30 cellular contexts compared by ENCODE assay signal in the genomic region with DNA sequence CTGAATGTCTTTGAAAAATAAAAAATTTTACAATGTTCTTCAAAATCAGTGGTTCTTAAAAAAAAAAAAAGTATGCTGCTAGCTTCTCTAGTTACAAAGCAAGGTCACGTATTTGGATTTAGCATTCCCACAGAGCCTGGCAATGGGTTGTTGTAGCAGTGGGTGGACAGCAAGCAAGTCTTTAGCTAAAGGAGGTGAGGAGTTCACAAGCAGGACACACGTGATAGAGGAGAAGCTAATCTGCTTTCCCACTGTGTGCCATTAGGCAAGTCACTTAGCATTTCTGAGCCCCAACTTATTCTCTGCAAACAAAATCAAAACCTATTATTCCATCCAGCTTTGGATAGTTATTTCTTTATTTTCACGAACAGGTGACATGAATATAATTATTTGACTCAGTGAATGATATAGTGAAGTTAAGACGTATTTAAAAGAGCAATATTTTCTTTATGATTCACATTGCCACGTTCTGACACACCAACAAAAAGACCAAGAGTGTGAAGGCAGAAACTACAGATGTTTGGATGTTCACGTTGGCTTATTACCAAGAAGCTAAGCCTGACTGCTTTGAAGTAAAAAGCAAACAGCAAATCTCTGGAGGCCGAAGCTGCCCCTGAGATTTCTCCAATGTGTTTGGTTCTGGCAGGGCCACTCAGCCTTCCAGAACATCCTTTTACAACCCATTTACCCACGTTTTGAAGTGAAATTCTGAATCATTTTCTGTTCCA.
DNase-seq lines count a peak whose midpoint lies in the region; ATAC-seq and TF ChIP-seq lines count a peak whose summit lies in the region.
"Had no signal": no experiment of that assay in that cellular context is flagged by ENCODE, and none has a peak within 500 bp of the region (broad histone marks: within the 10 kb centered on the region; RNA-seq: fewer than 3 reads in every experiment).

No MANE protein-coding gene starts in this region.

- ATAC-seq in GM23338 (peak; percentile 66), GM18517 (IDR thresholded peaks at IDR 0.05; ENCODE audit: unreplicated experiment) (no peak)
- ATAC-seq: activated CD4-positive, CD25-positive, alpha-beta regulatory T cell treated with anti-CD3 and anti-CD28 coated beads, Interleukin-2, amount 50 U/mL, for 24 hours; activated CD8-positive, alpha-beta memory T cell treated with anti-CD3 and anti-CD28 coated beads, Interleukin-2, amount 10 ng/mL, durations not matched to agents 7 days and 5 days; activated T-cell treated with anti-CD3 and anti-CD28 coated beads, Interleukin-2, amount 50 U/mL, for 4 hours; body of pancreas; CD8-positive, alpha-beta T cell; HCT116; lower lobe of right lung; natural killer cell treated with Interleukin-12 subunit alpha and Interleukin-12 subunit beta and Interleukin-15 and Interleukin-18, amount 100 ng/mL, for 72 hours; Panc1 had no signal

- no peaks in the 10 kb centered on the region for H3K9me3 ChIP-seq in neuronal stem cell (replicated peaks in 1 of 2; ENCODE audit: control insufficient read depth in 2 of 2, insufficient read depth in 1 of 2, low read depth in 1 of 2, low read length in 2 of 2)
- H3K9me3 ChIP-seq: BE2C, body of pancreas, lower lobe of right lung, thoracic aorta, uterus had no signal

- H4K8ac ChIP-seq in neuronal stem cell (ENCODE audit: low read depth, low read length) = no peak overlapping the region

- H3K18ac ChIP-seq in neuronal stem cell (ENCODE audit: low read length) = no peak overlapping the region

- H3K9me3 Mint-ChIP-seq in GM23338 = no peaks in the 10 kb centered on the region

- no peak overlapping the region for H3K14ac ChIP-seq in neuronal stem cell (ENCODE audit: low read length)

- no peaks in the 10 kb centered on the region for H3F3A ChIP-seq in GM23338 (replicated peaks; ENCODE audit: low read depth)

- no peaks in the 10 kb centered on the region for H4K20me1 ChIP-seq in GM23338 (replicated peaks; ENCODE audit: insufficient read depth)

- no peaks in the 10 kb centered on the region for H3K79me2 ChIP-seq in GM23338 (replicated peaks; ENCODE audit: insufficient read depth)

- no peak overlapping the region for H3K9ac ChIP-seq in neuronal stem cell (ENCODE audit: low read depth, low read length, poor library complexity)

- H3K27me3 Mint-ChIP-seq in GM23338 (ENCODE audit: insufficient read depth, low read depth, poor library complexity) = no peaks in the 10 kb centered on the region
- H3K27me3 Mint-ChIP-seq: activated CD8-positive, alpha-beta memory T cell treated with anti-CD3 and anti-CD28 coated beads, Interleukin-2, amount 10 ng/mL, durations not matched to agents 7 days and 5 days; natural killer cell treated with Interleukin-12 subunit alpha and Interleukin-12 subunit beta and Interleukin-15 and Interleukin-18, amount 100 ng/mL, for 72 hours; stimulated activated naive CD8-positive, alpha-beta T cell treated with anti-CD3 and anti-CD28 coated beads, Interleukin-15, Interleukin-2, amounts not matched to agents 100 ng/mL and 50 ng/mL, for 24 hours had no signal

- no peak overlapping the region for H3K27ac Mint-ChIP-seq in GM23338
- H3K27ac Mint-ChIP-seq: activated CD8-positive, alpha-beta memory T cell treated with anti-CD3 and anti-CD28 coated beads, Interleukin-2, amount 10 ng/mL, durations not matched to agents 7 days and 5 days; CD8-positive, alpha-beta T cell; natural killer cell treated with Interleukin-12 subunit alpha and Interleukin-12 subunit beta and Interleukin-15 and Interleukin-18, amount 100 ng/mL, for 72 hours; stimulated activated naive CD8-positive, alpha-beta T cell treated with anti-CD3 and anti-CD28 coated beads, Interleukin-15, Interleukin-2, amounts not matched to agents 100 ng/mL and 50 ng/mL, for 24 hours had no signal

- H3K27me3 ChIP-seq in GM23338 (ENCODE audit: insufficient read depth) (no peaks in the 10 kb centered on the region), neuronal stem cell (ENCODE audit: control insufficient read depth in 3 of 3, insufficient read depth in 3 of 3, low read depth in 1 of 3, low read length in 3 of 3) (no peaks in the 10 kb centered on the region)
- H3K27me3 ChIP-seq: BE2C, body of pancreas, uterus had no signal

- 0 out of 2 replicates have a peak overlapping the region, but pooled peaks have one; percentile 19 for H2AFZ ChIP-seq in GM23338
- H2AFZ ChIP-seq in neuronal stem cell (ENCODE audit: low read length) = no peak overlapping the region

- POLR2A ChIA-PET in HEK293T (lab: Yijun Ruan, JAX) = no interaction called here

- no peak overlapping the region for H2BK15ac ChIP-seq in neuronal stem cell (ENCODE audit: low read length)

- H3K79me1 ChIP-seq in neuronal stem cell (ENCODE audit: low read depth, low read length) = no peaks in the 10 kb centered on the region

- H3K27ac ChIP-seq in GM23338 (ENCODE audit: low read depth) (no peak overlapping the region), neuronal stem cell (replicated peaks; ENCODE audit: low read length) (no peak overlapping the region)
- H3K27ac ChIP-seq: body of pancreas, lower lobe of right lung, thoracic aorta, uterus had no signal

- H3K4me2 ChIP-seq in GM23338 = no peak overlapping the region
- no peak overlapping the region for H3K4me2 ChIP-seq in neuronal stem cell (ENCODE audit: insufficient read depth, low read length, poor library complexity, severe bottlenecking)

- CTCF ChIA-PET in HEK293T (lab: Yijun Ruan, JAX) = no interaction called here

- no CpG with 5 or more reads among the region's 8 CpGs for WGBS in neuronal stem cell (ENCODE audit: extremely low coverage in 2 of 2, insufficient read length in 2 of 2, insufficient replicate concordance in 1 of 2), 2 donors

- no peak overlapping the region for H3K4me3 Mint-ChIP-seq in GM23338
- H3K4me3 Mint-ChIP-seq: activated CD8-positive, alpha-beta memory T cell treated with anti-CD3 and anti-CD28 coated beads, Interleukin-2, amount 10 ng/mL, durations not matched to agents 7 days and 5 days; activated T-cell treated with anti-CD3 and anti-CD28 coated beads, Interleukin-2, amount 50 U/mL, for 4 hours; CD8-positive, alpha-beta T cell; natural killer cell treated with Interleukin-12 subunit alpha and Interleukin-12 subunit beta and Interleukin-15 and Interleukin-18, amount 100 ng/mL, for 72 hours; stimulated activated naive CD8-positive, alpha-beta T cell treated with anti-CD3 and anti-CD28 coated beads, Interleukin-15, Interleukin-2, amounts not matched to agents 100 ng/mL and 50 ng/mL, for 24 hours had no signal

- no peak overlapping the region for H3K4me3 ChIP-seq in GM23338
- H3K4me3 ChIP-seq in neuronal stem cell (ENCODE audit: low read length in 2 of 2) = no peak overlapping the region
- H3K4me3 ChIP-seq: body of pancreas, lower lobe of right lung, thoracic aorta, uterus had no signal

- no peaks in the 10 kb centered on the region for H3K36me3 Mint-ChIP-seq in GM23338 (ENCODE audit: low read depth)
- H3K36me3 Mint-ChIP-seq: activated CD8-positive, alpha-beta memory T cell treated with anti-CD3 and anti-CD28 coated beads, Interleukin-2, amount 10 ng/mL, durations not matched to agents 7 days and 5 days; CD8-positive, alpha-beta T cell; natural killer cell treated with Interleukin-12 subunit alpha and Interleukin-12 subunit beta and Interleukin-15 and Interleukin-18, amount 100 ng/mL, for 72 hours had no signal

- in situ Hi-C loops in Caki2 (cut with HindIII; ENCODE audit: low pct_unique_long_range_greater_than_20kb, low sequenced_read_pairs) = no loop called here

- H3K36me3 ChIP-seq in GM23338 (ENCODE audit: insufficient read depth) = no peaks in the 10 kb centered on the region
- no peaks in the 10 kb centered on the region for H3K36me3 ChIP-seq in neuronal stem cell (replicated peaks in 1 of 2; ENCODE audit: control insufficient read depth in 2 of 2, insufficient read depth in 2 of 2, low read length in 2 of 2)
- H3K36me3 ChIP-seq: BE2C, lower lobe of right lung, thoracic aorta, uterus had no signal

- H3K4me1 ChIP-seq in GM23338 (ENCODE audit: insufficient read depth) (peaks cover 30% of the 10 kb centered on the region), neuronal stem cell (ENCODE audit: control insufficient read depth in 2 of 2, insufficient read depth in 1 of 2, low read depth in 1 of 2, low read length in 2 of 2) (no peaks in the 10 kb centered on the region)
- H3K4me1 ChIP-seq: BE2C, body of pancreas, lower lobe of right lung, uterus had no signal

- H3K4me1 Mint-ChIP-seq in GM23338 = peaks cover 27% of the 10 kb centered on the region
- H3K4me1 Mint-ChIP-seq: activated CD8-positive, alpha-beta memory T cell treated with anti-CD3 and anti-CD28 coated beads, Interleukin-2, amount 10 ng/mL, durations not matched to agents 7 days and 5 days had no signal

- no peak overlapping the region for H4K91ac ChIP-seq in neuronal stem cell (ENCODE audit: low read depth, low read length, poor library complexity)

- H2BK5ac ChIP-seq in neuronal stem cell (ENCODE audit: low read length) = no peak overlapping the region

- H2BK120ac ChIP-seq in neuronal stem cell (ENCODE audit: low read depth, low read length) = no peak overlapping the region

- no peak overlapping the region for H3K4ac ChIP-seq in neuronal stem cell (ENCODE audit: low read length)

- H3K23ac ChIP-seq in neuronal stem cell (ENCODE audit: low read depth, low read length, poor library complexity) = no peak overlapping the region

- DNase-seq in Caki2 (ENCODE audit: low read depth) = peak; percentile 28
- peak; percentile 2 for DNase-seq in GM23338 (ENCODE audit: low spot score)
- peak; percentile 2 for DNase-seq in astrocyte of the hippocampus (ENCODE audit: low read depth, low spot score)
- DNase-seq in iPS-NIHi7 (ENCODE audit: extremely low spot score) = peak; percentile 9
- no peak for DNase-seq in neuronal stem cell (ENCODE audit: low spot score)
- no peak for DNase-seq in HEK293T (ENCODE audit: extremely low spot score)
- DNase-seq: activated CD4-positive, alpha-beta T cell treated with anti-CD3 and anti-CD28 coated beads, Interleukin-2, amount 50 U/mL, for 4 hours; activated CD8-positive, alpha-beta memory T cell treated with anti-CD3 and anti-CD28 coated beads, Interleukin-2, amount 10 ng/mL, durations not matched to agents 7 days and 5 days; activated gamma-delta T cell treated with Interleukin-2 at 50 U/mL for 16 hours; activated T-cell treated with anti-CD3 and anti-CD28 coated beads, Interleukin-2, amount 50 U/mL, for 4 hours; BE2C; body of pancreas; CD8-positive, alpha-beta T cell; DMS 273 treated with DMSO at 0.1 percent for 48 hours; IMR-90; lower lobe of right lung; NCI-H1048; NCI-H1694 treated with DMSO at 0.1 percent for 48 hours; NCI-H524; Right ventricle myocardium superior; small intestine; T-helper 2 cell; uterus had no signal

- no peak for TF ChIP-seq CTCF in GM23338 (conservative IDR thresholded peaks at IDR 0.05; ENCODE audit: low read depth in 2 of 2)

- peaks cover 3% of the 10 kb centered on the region; the same call in 1 of the 2 replicates for H3K9me2 ChIP-seq in GM23338 (ENCODE audit: insufficient read depth)

- H2AK5ac ChIP-seq in neuronal stem cell (ENCODE audit: low read depth, low read length) = no peak overlapping the region

- H2BK12ac ChIP-seq in neuronal stem cell (ENCODE audit: low read length) = no peak overlapping the region

TF ChIP-seq in GM23338, 12 proteins besides CTCF, POLR2A, EP300 and RAD21 (continues in another document):
- TF ChIP-seq STAT1 (IDR thresholded peaks at IDR 0.05; ENCODE audit: unreplicated experiment) (no peak), ZNF114 (CRISPR knock-in tag; IDR thresholded peaks at IDR 0.05) (no peak)

TF ChIP-seq in HEK293T, 16 proteins besides CTCF, POLR2A, EP300 and RAD21 (continues in another document):
- TF ChIP-seq LEF1 (IDR thresholded peaks at IDR 0.05; ENCODE audit: borderline replicate concordance) = no peak

Comparison
In these comparisons a context has a peak if more than half of its experiments do, and no peak if none do; other contexts are left out.
1. DNase-seq: peak in Caki2 (single experiment), GM23338 (single experiment), astrocyte of the hippocampus (single experiment) and iPS-NIHi7 (single experiment); none in neuronal stem cell (single experiment) and HEK293T (single experiment).